8 cellular contexts compared by ENCODE assay signal in genomic region chr15:70492240-70493177, GRCh38.
DNase-seq lines count a peak whose midpoint lies in the region; ATAC-seq, FAIRE-seq and TF ChIP-seq lines count a peak whose summit lies in the region.

No MANE protein-coding gene starts in this region.

- H3K4me1 ChIP-seq in A549, result peaks cover 58% of the 10 kb centered on the region

- TF ChIP-seq CTCF in A549 (IDR thresholded peaks at IDR 0.05), result no peak

- no peak for TF ChIP-seq POLR2A in A549 (IDR thresholded peaks at IDR 0.05; ENCODE audit: low read length)

- 51% methylated on average over 19 of the region's 20 CpGs for WGBS in A549 (ENCODE audit: missing lambda C conversion rate)

- no peak overlapping the region for H3K4me3 ChIP-seq in A549

- CTCF ChIA-PET in A549 (lab: Yijun Ruan, JAX), result interaction anchor here (0.5 to 9.5 kb wide), 11 partner anchors 13 to 1014 kb away, joined by 3 to 228 read pairs (median 3); no protein-coding TSS in a partner anchor

- H3K4me2 ChIP-seq in A549, result peak overlapping the region; percentile 73

- H3K27ac ChIP-seq in A549, result peak overlapping the region; percentile 87 to 93

- peak in 1 of 2 experiments; percentile 69; a peak in 1 of 5 replicates for TF ChIP-seq EP300 in A549 (IDR thresholded peaks at IDR 0.05)

- POLR2A ChIA-PET in A549 (lab: Yijun Ruan, JAX), result interaction anchor here (1.0 to 1.5 kb wide), 2 partner anchors 12 to 393 kb away, joined by 5 to 7 read pairs; no protein-coding TSS in a partner anchor

- FAIRE-seq in A549 (lab: Jason Lieb, UNC), result no peak

- DNase-seq in A549 (ENCODE audit: low read depth in 1 of 2, low spot score in 1 of 2) (peak; percentile 77 to 79), islet precursor cell (peak; percentile 95), COR-L47 (lab: John Stamatoyannopoulos, UW) (no peak)
- peak; percentile 75 for DNase-seq in activated naive CD4-positive, alpha-beta T cell treated with anti-CD3 and anti-CD28 coated beads, Interleukin-2, amount 50 U/mL, for 16 hours
- DNase-seq in stimulated activated CD4-positive, alpha-beta T cell treated with anti-CD3 and anti-CD28 coated beads, TNF-alpha, amount 100 ng/mL, for 48 hours (ENCODE audit: low read depth in 3 of 3), result peak; percentile 63 to 83 (median 72)

- TF ChIP-seq RAD21 in A549 (conservative IDR thresholded peaks at IDR 0.05 in 1 of 2, IDR thresholded peaks at IDR 0.05 in 1 of 2), result peak in 1 of 2 experiments; percentile 24; a peak in 2 of 5 replicates

- ATAC-seq in A549 (peak; percentile 26 to 51; a peak in 5 of 6 replicates), GM18909 (IDR thresholded peaks at IDR 0.05; ENCODE audit: poor library complexity, unreplicated experiment) (peak; percentile 56), HG03342 (IDR thresholded peaks at IDR 0.05; ENCODE audit: unreplicated experiment) (peak; percentile 39), SK-N-SH treated with all-trans-retinoic acid at 6 μM for 48 hours (peak; percentile 84)

- H3K9me3 ChIP-seq in A549, result no peaks in the 10 kb centered on the region

TF ChIP-seq in A549, 52 proteins besides CTCF, POLR2A, EP300 and RAD21 (continues in another document):
- TF ChIP-seq PHF8 (IDR thresholded peaks at IDR 0.05; ENCODE audit: borderline replicate concordance, low read depth) (no peak), REST (IDR thresholded peaks at IDR 0.05) (no peak), NFE2L2 (conservative IDR thresholded peaks at IDR 0.05; ENCODE audit: low read length) (no peak), BHLHE40 (IDR thresholded peaks at IDR 0.05; ENCODE audit: low read depth, low read length) (no peak), HOXB13 (CRISPR knock-in tag; IDR thresholded peaks at IDR 0.05; ENCODE audit: low read depth) (0 out of 2 replicates have a peak, but pooled peaks have one; percentile 74), RFX5 (IDR thresholded peaks at IDR 0.05) (no peak), ZNF302 (CRISPR knock-in tag; IDR thresholded peaks at IDR 0.05) (no peak), FOSB (CRISPR knock-in tag; IDR thresholded peaks at IDR 0.05) (0 out of 2 replicates have a peak, but pooled peaks have one; percentile 56), JUNB (IDR thresholded peaks at IDR 0.05) (peak; percentile 27), TP53 (CRISPR knock-in tag; IDR thresholded peaks at IDR 0.05) (no peak), TFCP2L1 (CRISPR knock-in tag; IDR thresholded peaks at IDR 0.05) (0 out of 2 replicates have a peak, but pooled peaks have one; percentile 30), ESRRA (IDR thresholded peaks at IDR 0.05; ENCODE audit: borderline replicate concordance, low read length) (no peak), POLR2AphosphoS2 (conservative IDR thresholded peaks at IDR 0.05; ENCODE audit: low read length) (no peak), BCL3 (IDR thresholded peaks at IDR 0.05) (0 out of 3 replicates have a peak, but pooled peaks have one; percentile 18), MAFK (IDR thresholded peaks at IDR 0.05; ENCODE audit: partially characterized antibody) (peak; percentile 1), FOSL2 (IDR thresholded peaks at IDR 0.05) (no peak), FOSL2 (CRISPR knock-in tag; IDR thresholded peaks at IDR 0.05) (peak; percentile 71)

TF ChIP-seq in SK-N-SH treated with all-trans-retinoic acid at 6 μM for 48 hours, 23 proteins besides CTCF, POLR2A, EP300 and RAD21:
- TF ChIP-seq TOX (CRISPR knock-in tag; IDR thresholded peaks at IDR 0.05; ENCODE audit: borderline replicate concordance) (no peak), ZFP30 (CRISPR knock-in tag; IDR thresholded peaks at IDR 0.05) (no peak), ISL1 (CRISPR knock-in tag; IDR thresholded peaks at IDR 0.05) (peak; percentile 17; the same call in 1 of the 2 replicates), CSRNP3 (CRISPR knock-in tag; IDR thresholded peaks at IDR 0.05) (no peak), ZFP3 (CRISPR knock-in tag; IDR thresholded peaks at IDR 0.05) (no peak), ZNF70 (CRISPR knock-in tag; IDR thresholded peaks at IDR 0.05) (no peak), PATZ1 (CRISPR knock-in tag; IDR thresholded peaks at IDR 0.05; ENCODE audit: borderline replicate concordance) (no peak), ZC3H10 (CRISPR knock-in tag; IDR thresholded peaks at IDR 0.05) (no peak), ESRRG (CRISPR knock-in tag; IDR thresholded peaks at IDR 0.05) (no peak), CSDC2 (CRISPR knock-in tag; IDR thresholded peaks at IDR 0.05) (0 out of 2 replicates have a peak, but pooled peaks have one; percentile 20), RARB (CRISPR knock-in tag; IDR thresholded peaks at IDR 0.05) (no peak)

Comparison
In these comparisons a context has a peak if more than half of its experiments do, and no peak if none do; other contexts are left out.
1. Of the 1 proteins assayed by ChIP-seq in both A549 and SK-N-SH treated with all-trans-retinoic acid at 6 μM for 48 hours: peak only in A549: RARB; only in SK-N-SH treated with all-trans-retinoic acid at 6 μM for 48 hours: none; in both: none; in neither: 0.